In genomic region chr15:89575656-89576416, GRCh38 we compare ENCODE assay signal across 7 cellular contexts. TPM values are rescaled to one million over a fixed set of nuclear protein-coding genes. Genes with fewer than 3 reads are reported as not detected.
DNase-seq lines count a peak whose midpoint lies in the region; ATAC-seq, FAIRE-seq and TF ChIP-seq lines count a peak whose summit lies in the region.

No MANE protein-coding gene starts in this region.

- TF ChIP-seq CTCF in LNCaP clone FGC (IDR thresholded peaks at IDR 0.05; ENCODE audit: control insufficient read depth, extremely low read depth, insufficient read depth) (no peak), ascending aorta (IDR thresholded peaks at IDR 0.05) (no peak)

- no peak for TF ChIP-seq POLR2A in GM12891 (IDR thresholded peaks at IDR 0.05; ENCODE audit: low read depth, low read length)

- H3K27me3 Mint-ChIP-seq in stimulated activated naive B cell treated with anti-CD40 and anti-IgM and Interleukin-4, amounts not matched to agents 10 μg/mL and 1 μg/mL and 100 μg/mL, for 72 hours = peaks cover 9 to 13% of the 10 kb centered on the region in 2 donors

- peaks cover 8 to 10% of the 10 kb centered on the region in 2 donors for H3K4me1 Mint-ChIP-seq in stimulated activated naive B cell treated with anti-CD40 and anti-IgM and Interleukin-4, amounts not matched to agents 10 μg/mL and 1 μg/mL and 100 μg/mL, for 72 hours

- H3K9me3 ChIP-seq in ascending aorta = no peaks in the 10 kb centered on the region

- peaks cover 7 to 8% of the 10 kb centered on the region in 2 donors for H3K4me1 ChIP-seq in ascending aorta

- H3K36me3 Mint-ChIP-seq in stimulated activated naive B cell treated with anti-CD40 and anti-IgM and Interleukin-4, amounts not matched to agents 10 μg/mL and 1 μg/mL and 100 μg/mL, for 72 hours = no peaks in the 10 kb centered on the region

- no peaks in the 10 kb centered on the region for H3K27me3 ChIP-seq in ascending aorta

- H3K4me3 ChIP-seq in LNCaP clone FGC (ENCODE audit: low read depth, low read length) = peak overlapping the region; percentile 79
- H3K4me3 ChIP-seq in ascending aorta = peak overlapping the region; percentile 61 to 77

- peak overlapping the region; percentile 84 to 90 for H3K4me3 Mint-ChIP-seq in stimulated activated naive B cell treated with anti-CD40 and anti-IgM and Interleukin-4, amounts not matched to agents 10 μg/mL and 1 μg/mL and 100 μg/mL, for 72 hours

- peak; percentile 8 for ATAC-seq in GM21825 (IDR thresholded peaks at IDR 0.05; ENCODE audit: unreplicated experiment)
- peak; percentile 14 to 30 for ATAC-seq in stimulated activated naive B cell treated with anti-CD40 and anti-IgM and Interleukin-4, amounts not matched to agents 10 μg/mL and 1 μg/mL and 100 μg/mL, for 72 hours (replicated peaks)

- H3K9me3 Mint-ChIP-seq in stimulated activated naive B cell treated with anti-CD40 and anti-IgM and Interleukin-4, amounts not matched to agents 10 μg/mL and 1 μg/mL and 100 μg/mL, for 72 hours = no peaks in the 10 kb centered on the region

- no peak for FAIRE-seq in GM12891 (lab: Jason Lieb, UNC)

- no peak overlapping the region for H3K27ac ChIP-seq in ascending aorta

- peak; percentile 8 for DNase-seq in GM12891 (ENCODE audit: insufficient read length, low spot score)
- no peak for DNase-seq in LNCaP clone FGC (ENCODE audit: low read depth)
- DNase-seq in ascending aorta (ENCODE audit: low spot score in 2 of 2) = peak in 1 of 2 donors; percentile 64
- DNase-seq in kidney tubule cell (ENCODE audit: low spot score) = peak; percentile 43
- peak; percentile 5 for DNase-seq in stimulated activated naive B cell treated with anti-CD40 and anti-IgM and Interleukin-4, amounts not matched to agents 10 μg/mL and 1 μg/mL and 100 μg/mL, for 72 hours
- DNase-seq in NCI-H2081 (lab: John Stamatoyannopoulos, UW) = no peak

- no peak overlapping the region for H3K27ac Mint-ChIP-seq in stimulated activated naive B cell treated with anti-CD40 and anti-IgM and Interleukin-4, amounts not matched to agents 10 μg/mL and 1 μg/mL and 100 μg/mL, for 72 hours

- H3K36me3 ChIP-seq in ascending aorta = no peaks in the 10 kb centered on the region

- intact Hi-C loops in ascending aorta (cut with DNase I) = no loop called here

TF ChIP-seq in GM12891, 5 proteins besides CTCF, POLR2A, EP300 and RAD21:
- TF ChIP-seq TAF1 (IDR thresholded peaks at IDR 0.05; ENCODE audit: low read depth, low read length) = no peak

RNA-seq across cellular contexts. Expression of gene TICRR, which starts 0.6 kb away (rescaled TPM):
- polyA plus RNA-seq in GM12891 (2012; ENCODE audit: low read depth, missing spikeins) = 5.4 TPM
- total RNA-seq in ascending aorta = not detected

Comparison
In these comparisons a context has a peak if more than half of its experiments do, and no peak if none do; other contexts are left out.
1. DNase-seq: peak in GM12891 (single experiment), kidney tubule cell (single experiment) and stimulated activated naive B cell treated with anti-CD40 and anti-IgM and Interleukin-4, amounts not matched to agents 10 μg/mL and 1 μg/mL and 100 μg/mL, for 72 hours (single experiment); none in LNCaP clone FGC (single experiment) and NCI-H2081 (0 of 2).